ENCODE assay signal across 8 cellular contexts in genomic region chr6:42929088-42929927, GRCh38. TPM values are rescaled to one million over a fixed set of nuclear protein-coding genes. Genes with fewer than 3 reads are reported as not detected.
DNase-seq lines count a peak whose midpoint lies in the region; ATAC-seq, FAIRE-seq and TF ChIP-seq lines count a peak whose summit lies in the region.

TSS of gene CNPY3 (plus strand) at chr6:42929480. CDS start at chr6:42929571, 91 bp downstream.

- H4K20me1 ChIP-seq in keratinocyte (ENCODE audit: control insufficient read depth, extremely low read depth, insufficient read depth, low read length): no peaks in the 10 kb centered on the region

- H3K9me3 ChIP-seq in keratinocyte (ENCODE audit: control insufficient read depth, low read depth, low read length): no peaks in the 10 kb centered on the region

- H3K27ac ChIP-seq in keratinocyte (ENCODE audit: control insufficient read depth, insufficient read depth, low read length): peak within 1 kb of the TSS; percentile 86

- no peak for FAIRE-seq in keratinocyte (lab: Jason Lieb, UNC)

- peaks cover 32% of the 10 kb centered on the region for H3K79me2 ChIP-seq in keratinocyte (ENCODE audit: control insufficient read depth, insufficient read depth, low read length)

- dilution Hi-C loops in keratinocyte (cut with MboI; ENCODE audit: extremely low pct_ligation_motif_present, low sequenced_read_pairs): no loop called here

- H3K27me3 ChIP-seq in keratinocyte (ENCODE audit: control insufficient read depth, extremely low read depth, insufficient read depth, low read length): no peaks in the 10 kb centered on the region

- H3K9me1 ChIP-seq in keratinocyte (ENCODE audit: control insufficient read depth, extremely low read depth, insufficient read depth, low read length): no peaks in the 10 kb centered on the region

- ATAC-seq in GM19043 (IDR thresholded peaks at IDR 0.05; ENCODE audit: low read depth, unreplicated experiment) (peak; percentile 66), HG03378 (IDR thresholded peaks at IDR 0.05; ENCODE audit: unreplicated experiment) (peak; percentile 74)

- peaks cover 0 to 5% of the 10 kb centered on the region in 2 experiments for H3K36me3 ChIP-seq in keratinocyte (ENCODE audit: control insufficient read depth in 2 of 2, extremely low read depth in 1 of 2, insufficient read depth in 2 of 2, low read length in 2 of 2)

- peak within 1 kb of the TSS; percentile 96 for H3K4me2 ChIP-seq in keratinocyte (ENCODE audit: control insufficient read depth, extremely low read depth, insufficient read depth, low read depth, low read length)

- TF ChIP-seq CTCF in AG10803 (conservative IDR thresholded peaks at IDR 0.05; ENCODE audit: low read length) (0 out of 2 replicates have a peak, but pooled peaks have one; percentile 7), keratinocyte (optimal IDR thresholded peaks at IDR 0.05 in 1 of 3, IDR thresholded peaks at IDR 0.05 in 1 of 3, conservative IDR thresholded peaks at IDR 0.05 in 1 of 3; ENCODE audit: extremely low read depth in 1 of 3, insufficient read depth in 2 of 3, low read length in 3 of 3) (no peak)

- peak within 1 kb of the TSS; percentile 79 for H2AFZ ChIP-seq in keratinocyte (ENCODE audit: control insufficient read depth, low read length)

- peak within 1 kb of the TSS; percentile 80 for H3K9ac ChIP-seq in keratinocyte (ENCODE audit: control insufficient read depth, extremely low read depth, insufficient read depth, low read length)

- peak within 1 kb of the TSS; percentile 83 for H3K4me3 ChIP-seq in AG10803 (ENCODE audit: low read length)
- peak within 1 kb of the TSS; percentile 63 to 98 (median 95) for H3K4me3 ChIP-seq in keratinocyte (ENCODE audit: control insufficient read depth in 2 of 3, extremely low read depth in 1 of 3, insufficient read depth in 2 of 3, low read depth in 1 of 3, low read length in 3 of 3)

- DNase-seq in AG10803 (ENCODE audit: low read depth) (peak; percentile 96), NCI-H460 (ENCODE audit: extremely low read depth, low read depth) (peak; percentile 89), cerebellar nuclear complex (lab: John Stamatoyannopoulos, UW) (peak; percentile 92 to 94), keratinocyte (ENCODE audit: low read depth, low spot score) (peak; percentile 90)
- DNase-seq in activated CD4-positive, CD25-positive, alpha-beta regulatory T cell treated with anti-CD3 and anti-CD28 coated beads, Interleukin-2, amount 50 U/mL, for 72 hours: peak; percentile 91
- DNase-seq in stimulated activated CD4-positive, alpha-beta T cell treated with anti-CD3 and anti-CD28 coated beads, Interleukin-15, amount 100 ng/mL, for 1 hour (ENCODE audit: low read depth in 1 of 2, low spot score in 1 of 2): peak; percentile 80 to 88

- H3K4me1 ChIP-seq in keratinocyte (ENCODE audit: control insufficient read depth, extremely low read depth, insufficient read depth, low read length): peaks cover 17% of the 10 kb centered on the region

RNA-seq across cellular contexts. Expression of gene CNPY3, which starts in this region (rescaled TPM):
- total RNA-seq in NCI-H460 (2014; rRNA removed; shearing (Covaris generic)): 25.7 and 29.8 TPM in 2 replicates
- polyA plus RNA-seq in NCI-H460 (2014; cell fraction: nucleus; rRNA removed): 36.5 and 43.6 TPM in 2 replicates
- polyA plus RNA-seq in keratinocyte: 15.8 to 30.9 TPM (median 19.7 TPM) in 3 replicates
- polyA plus RNA-seq in keratinocyte (2011; ENCODE audit: low read depth): 17.5 TPM
- 13.6 and 22.5 TPM in 2 replicates for polyA plus RNA-seq in keratinocyte (2011; cell fraction: cytosol; rRNA removed)
- polyA plus RNA-seq in keratinocyte (2011; cell fraction: nucleus; rRNA removed): 21.3 and 22.4 TPM in 2 replicates
- polyA plus RNA-seq in keratinocyte (2012; ENCODE audit: low replicate concordance): 15.1 and 28.1 TPM in 2 replicates
- polyA minus RNA-seq in keratinocyte: 15.5 to 22.5 TPM (median 17.9 TPM) in 3 replicates
- 19.0 TPM for polyA minus RNA-seq in keratinocyte (2011; cell fraction: cytosol; rRNA and poly(A)+ RNA removed)
- polyA minus RNA-seq in keratinocyte (2011; cell fraction: nucleus; rRNA and poly(A)+ RNA removed): 10.4 and 12.6 TPM in 2 replicates

Comparison
In these comparisons a context has a peak if more than half of its experiments do, and no peak if none do; other contexts are left out.
1. Peak in every context shown above with its lines: DNase-seq, ATAC-seq, H3K4me3 ChIP-seq and H3K27ac ChIP-seq.